ENCODE assay signal across 26 cellular contexts in genomic region chr18:13439475-13439874, GRCh38.
A peak's percentile ranks its signal among the peaks of the same experiment; 100 is the strongest.
DNase-seq lines count a peak whose midpoint lies in the region; ATAC-seq and TF ChIP-seq lines count a peak whose summit lies in the region.
"Had no signal": no experiment of that assay in that cellular context is flagged by ENCODE, and none has a peak within 500 bp of the region (broad histone marks: within the 10 kb centered on the region; RNA-seq: fewer than 3 reads in every experiment).

No MANE protein-coding gene starts in this region.

- no peaks in the 10 kb centered on the region for H3K9me3 ChIP-seq in gastrocnemius medialis
- H3K9me3 ChIP-seq: colonic mucosa, esophagus squamous epithelium, lower lobe of right lung, mucosa of descending colon, pancreas had no signal

- peak overlapping the region; percentile 34 for H3K4me3 Mint-ChIP-seq in activated naive CD4-positive, alpha-beta T cell treated with anti-CD3 and anti-CD28 coated beads, Interleukin-2, amount 10 ng/mL, durations not matched to agents 7 days and 5 days
- peak overlapping the region in 1 of 3 donors; percentile 76 for H3K4me3 Mint-ChIP-seq in T-cell
- H3K4me3 Mint-ChIP-seq: IgD-negative memory B cell, nephron progenitor cell had no signal

- no peak for TF ChIP-seq POLR2A in gastrocnemius medialis (IDR thresholded peaks at IDR 0.05)

- H3K4me1 ChIP-seq in gastrocnemius medialis, result peaks cover 0 to 19% of the 10 kb centered on the region in 2 donors
- H3K4me1 ChIP-seq: colonic mucosa, lower lobe of right lung, pancreas had no signal

- in situ Hi-C loops in gastrocnemius medialis (cut with MboI; ENCODE audit: low sequenced_read_pairs in 4 of 4), result no loop called here

- H3K9me3 Mint-ChIP-seq in activated naive CD4-positive, alpha-beta T cell treated with anti-CD3 and anti-CD28 coated beads, Interleukin-2, amount 10 ng/mL, durations not matched to agents 7 days and 5 days, result no peaks in the 10 kb centered on the region
- no peaks in the 10 kb centered on the region for H3K9me3 Mint-ChIP-seq in activated naive CD4-positive, alpha-beta T cell treated with anti-CD3 and anti-CD28 coated beads, Interleukin-2, amount 50 U/mL, for 72 hours
- no peaks in the 10 kb centered on the region for H3K9me3 Mint-ChIP-seq in T-cell
- H3K9me3 Mint-ChIP-seq: nephron progenitor cell had no signal

- no peaks in the 10 kb centered on the region for H3K27me3 Mint-ChIP-seq in activated naive CD4-positive, alpha-beta T cell treated with anti-CD3 and anti-CD28 coated beads, Interleukin-2, amount 10 ng/mL, durations not matched to agents 7 days and 5 days
- H3K27me3 Mint-ChIP-seq in T-cell, result no peaks in the 10 kb centered on the region

- H3K36me3 Mint-ChIP-seq in activated naive CD4-positive, alpha-beta T cell treated with anti-CD3 and anti-CD28 coated beads, Interleukin-2, amount 10 ng/mL, durations not matched to agents 7 days and 5 days, result no peaks in the 10 kb centered on the region
- peaks cover 0 to 8% of the 10 kb centered on the region in 2 donors for H3K36me3 Mint-ChIP-seq in activated naive CD4-positive, alpha-beta T cell treated with anti-CD3 and anti-CD28 coated beads, Interleukin-2, amount 50 U/mL, for 72 hours
- peaks cover 5% of the 10 kb centered on the region for H3K36me3 Mint-ChIP-seq in T-cell

- H3K27ac ChIP-seq in coronary artery (no peak overlapping the region), gastrocnemius medialis (no peak overlapping the region)
- H3K27ac ChIP-seq: C4-2B, colonic mucosa, esophagus squamous epithelium, lower lobe of right lung, pancreas, RWPE1 had no signal

- DNase-seq in activated naive CD4-positive, alpha-beta T cell treated with anti-CD3 and anti-CD28 coated beads, Interleukin-2, amount 10 ng/mL, durations not matched to agents 7 days and 5 days, result no peak
- no peak for DNase-seq in activated naive CD4-positive, alpha-beta T cell treated with anti-CD3 and anti-CD28 coated beads, Interleukin-2, amount 50 U/mL, for 72 hours (ENCODE audit: low spot score in 2 of 2)
- no peak for DNase-seq in T-cell
- peak; percentile 67 for DNase-seq in coronary artery (ENCODE audit: low spot score)
- DNase-seq in gastrocnemius medialis, result no peak
- DNase-seq in effector CD4-positive, alpha-beta T cell, result no peak
- DNase-seq: activated CD4-positive, alpha-beta T cell treated with anti-CD3 and anti-CD28 coated beads for 4 hours; activated gamma-delta T cell treated with Interleukin-2 at 50 U/mL for 16 hours; colonic mucosa; esophagus squamous epithelium; HCEC 1CT; lower lobe of right lung; mucosa of descending colon; NCI-H1105; NCI-H2029; NCI-H526 treated with DMSO at 0.1 percent for 48 hours; nephron progenitor cell; pancreas; retina; stimulated activated CD4-positive, alpha-beta T cell treated with anti-CD3 and anti-CD28 coated beads, Interleukin-1b, Interleukin-23, amount 100 ng/mL, for 48 hours; trophoblast cell had no signal

- CTCF ChIA-PET in activated naive CD4-positive, alpha-beta T cell treated with anti-CD3 and anti-CD28 coated beads, Interleukin-2, amount 10 ng/mL, durations not matched to agents 7 days and 5 days (lab: Charles Lee), result interaction anchor here (1.8 to 2.4 kb wide), 2 partner anchors 14 to 223 kb away, joined by 5 to 6 read pairs; no protein-coding TSS in a partner anchor
- CTCF ChIA-PET in T-cell (lab: Charles Lee), result no interaction called here

- H3K27ac Mint-ChIP-seq in activated naive CD4-positive, alpha-beta T cell treated with anti-CD3 and anti-CD28 coated beads, Interleukin-2, amount 10 ng/mL, durations not matched to agents 7 days and 5 days, result peak overlapping the region; percentile 71
- peak overlapping the region in 1 of 2 donors; percentile 93 for H3K27ac Mint-ChIP-seq in activated naive CD4-positive, alpha-beta T cell treated with anti-CD3 and anti-CD28 coated beads, Interleukin-2, amount 50 U/mL, for 72 hours
- H3K27ac Mint-ChIP-seq in T-cell, result peak overlapping the region; percentile 77 to 94
- H3K27ac Mint-ChIP-seq: nephron progenitor cell had no signal

- H3K4me1 Mint-ChIP-seq in activated naive CD4-positive, alpha-beta T cell treated with anti-CD3 and anti-CD28 coated beads, Interleukin-2, amount 10 ng/mL, durations not matched to agents 7 days and 5 days, result peaks cover 79% of the 10 kb centered on the region
- peaks cover 71 to 72% (median 71%) of the 10 kb centered on the region in 3 donors for H3K4me1 Mint-ChIP-seq in T-cell

- no peak overlapping the region for H3K4me3 ChIP-seq in coronary artery
- no peak overlapping the region for H3K4me3 ChIP-seq in gastrocnemius medialis
- H3K4me3 ChIP-seq: colonic mucosa, esophagus squamous epithelium, lower lobe of right lung, mucosa of descending colon, pancreas, smooth muscle cell had no signal

- no peak for ATAC-seq in activated naive CD4-positive, alpha-beta T cell treated with anti-CD3 and anti-CD28 coated beads, Interleukin-2, amount 50 U/mL, for 72 hours
- ATAC-seq in T-cell (replicated peaks in 1 of 4) (no peak), HG02642 (IDR thresholded peaks at IDR 0.05; ENCODE audit: poor library complexity, unreplicated experiment) (no peak), gastrocnemius medialis (no peak)
- ATAC-seq: lower lobe of right lung, mucosa of descending colon, pancreas had no signal

- intact Hi-C loops in gastrocnemius medialis (cut with DNase I; ENCODE audit: low total_unique reads), result loop anchor here (5.0 to 10.0 kb wide), 2 partner anchors 95 to 222 kb away; partner anchors contain the start of gene LDLRAD4

- no peaks in the 10 kb centered on the region for H3K27me3 ChIP-seq in gastrocnemius medialis
- H3K27me3 ChIP-seq: colonic mucosa, esophagus squamous epithelium, pancreas had no signal

- POLR2A ChIA-PET in T-cell (lab: Charles Lee), result no interaction called here

- H3K36me3 ChIP-seq in gastrocnemius medialis, result no peaks in the 10 kb centered on the region
- H3K36me3 ChIP-seq: colonic mucosa, esophagus squamous epithelium, lower lobe of right lung, pancreas had no signal

- TF ChIP-seq CTCF in coronary artery (IDR thresholded peaks at IDR 0.05) (no peak), gastrocnemius medialis (IDR thresholded peaks at IDR 0.05 in 4 of 5, conservative IDR thresholded peaks at IDR 0.05 in 1 of 5) (no peak)
